Comparison of ENCODE assay signal across 8 cellular contexts in genomic region chr4:139454111-139454600, GRCh38. TPM values are rescaled to one million over a fixed set of nuclear protein-coding genes. Genes with fewer than 3 reads are reported as not detected.
DNase-seq lines count a peak whose midpoint lies in the region; ATAC-seq and TF ChIP-seq lines count a peak whose summit lies in the region.

Gene RAB33B, plus strand, starts transcription at chr4:139454121. Its CDS starts 75 bp downstream, at chr4:139454196.

- H3K79me2 ChIP-seq in hepatocyte = peaks cover 84% of the 10 kb centered on the region

- ATAC-seq in GM19351 (IDR thresholded peaks at IDR 0.05; ENCODE audit: unreplicated experiment) = peak; percentile 11

- POLR2A ChIA-PET in CD8-positive, alpha-beta memory T cell (lab: Charles Lee) = interaction anchor here (0.6 to 2.5 kb wide), 2 partner anchors 102 to 164 kb away, joined by 3 to 31 read pairs; partner anchors contain the start of gene SETD7

- H3K4me1 ChIP-seq in CD8-positive, alpha-beta memory T cell (ENCODE audit: insufficient read depth, low read length) = peaks cover 53% of the 10 kb centered on the region
- H3K4me1 ChIP-seq in HUES48 (ENCODE audit: control insufficient read depth, insufficient read depth, low read length) (peaks cover 28% of the 10 kb centered on the region), hepatocyte (ENCODE audit: insufficient read depth) (peaks cover 34% of the 10 kb centered on the region), skeletal muscle satellite cell (ENCODE audit: control insufficient read depth, insufficient read depth, low read length) (peaks cover 41% of the 10 kb centered on the region)

- peaks cover 0 to 2% of the 10 kb centered on the region in 2 donors for H3K27me3 Mint-ChIP-seq in CD8-positive, alpha-beta memory T cell

- H3K9me3 ChIP-seq in CD8-positive, alpha-beta memory T cell (ENCODE audit: low read length) = no peaks in the 10 kb centered on the region
- H3K9me3 ChIP-seq in HUES48 (ENCODE audit: control insufficient read depth, insufficient read depth, low read length) = no peaks in the 10 kb centered on the region
- no peaks in the 10 kb centered on the region for H3K9me3 ChIP-seq in hepatocyte (ENCODE audit: low read depth)
- no peaks in the 10 kb centered on the region for H3K9me3 ChIP-seq in skeletal muscle satellite cell (replicated peaks; ENCODE audit: low read length)

- H3K9me2 ChIP-seq in hepatocyte (replicated peaks; ENCODE audit: insufficient read depth) = no peaks in the 10 kb centered on the region

- no peak for TF ChIP-seq CTCF in hepatocyte (IDR thresholded peaks at IDR 0.05; ENCODE audit: poor library complexity)

- H3K9ac ChIP-seq in HUES48 (ENCODE audit: low read depth, low read length) = peak within 1 kb of the TSS; percentile 89
- H3K9ac ChIP-seq in skeletal muscle satellite cell (ENCODE audit: low read depth, low read length) = peak within 1 kb of the TSS; percentile 92

- no peaks in the 10 kb centered on the region for H3K36me3 ChIP-seq in CD8-positive, alpha-beta memory T cell (ENCODE audit: insufficient read depth, low read length)
- H3K36me3 ChIP-seq in HUES48 (ENCODE audit: control insufficient read depth, insufficient read depth, low read length) (no peaks in the 10 kb centered on the region), hepatocyte (replicated peaks; ENCODE audit: insufficient read depth, low read depth) (no peaks in the 10 kb centered on the region), skeletal muscle satellite cell (ENCODE audit: insufficient read depth, low read length) (no peaks in the 10 kb centered on the region)

- H3K4me3 ChIP-seq in CD8-positive, alpha-beta memory T cell (ENCODE audit: low read length) = peak within 1 kb of the TSS; percentile 92
- H3K4me3 ChIP-seq in HUES48 (ENCODE audit: low read depth, low read length) = peak within 1 kb of the TSS; percentile 96
- peak within 1 kb of the TSS; percentile 88 for H3K4me3 ChIP-seq in hepatocyte
- peak within 1 kb of the TSS; percentile 94 for H3K4me3 ChIP-seq in skeletal muscle satellite cell (ENCODE audit: low read length)

- H4K20me1 ChIP-seq in hepatocyte (ENCODE audit: insufficient read depth, poor library complexity, severe bottlenecking) = peaks cover 12% of the 10 kb centered on the region

- H3K27ac ChIP-seq in CD8-positive, alpha-beta memory T cell (ENCODE audit: low read depth, low read length) = peak within 1 kb of the TSS; percentile 96
- H3K27ac ChIP-seq in HUES48 (ENCODE audit: low read depth, low read length) (peak within 1 kb of the TSS; percentile 95), adipose tissue (ENCODE audit: low read depth, low read length) (peak within 1 kb of the TSS; percentile 86), hepatocyte (peak within 1 kb of the TSS; percentile 98)

- peaks cover 67 to 71% (median 67%) of the 10 kb centered on the region in 3 donors for H3K4me1 Mint-ChIP-seq in CD8-positive, alpha-beta memory T cell

- no peaks in the 10 kb centered on the region for H3K27me3 ChIP-seq in CD8-positive, alpha-beta memory T cell (ENCODE audit: insufficient read depth, low read length, poor library complexity, severe bottlenecking)
- H3K27me3 ChIP-seq in HUES48 (ENCODE audit: control insufficient read depth, insufficient read depth, low read length) = no peaks in the 10 kb centered on the region
- no peaks in the 10 kb centered on the region for H3K27me3 ChIP-seq in hepatocyte
- no peaks in the 10 kb centered on the region for H3K27me3 ChIP-seq in skeletal muscle satellite cell (ENCODE audit: control insufficient read depth, insufficient read depth, low read length)

- H3K4me2 ChIP-seq in hepatocyte = peak within 1 kb of the TSS; percentile 88
- H3K4me2 ChIP-seq in skeletal muscle satellite cell (ENCODE audit: low read length) = peak within 1 kb of the TSS; percentile 92

- WGBS in adipose tissue, 3 donors = 0% methylated on average over 35 to 36 of the region's 36 CpGs
- WGBS in hepatocyte (ENCODE audit: low lambda C conversion rate, missing lambda C conversion rate) = under 1% methylated on average over 35 of the region's 36 CpGs

- no peak for DNase-seq in CD8-positive, alpha-beta memory T cell
- DNase-seq in hepatocyte (ENCODE audit: low spot score) (no peak), cortex of kidney (lab: John Stamatoyannopoulos, UW) (no peak)
- no peak for DNase-seq in central memory CD4-positive, alpha-beta T cell

- CTCF ChIA-PET in CD8-positive, alpha-beta memory T cell (lab: Charles Lee) = interaction anchor here (1.2 to 2.0 kb wide), 3 partner anchors 9 to 106 kb away, joined by 3 to 7 read pairs (median 6); no protein-coding TSS in a partner anchor

- no peaks in the 10 kb centered on the region for H3K9me3 Mint-ChIP-seq in CD8-positive, alpha-beta memory T cell

- H3K36me3 Mint-ChIP-seq in CD8-positive, alpha-beta memory T cell = peaks cover 0 to 15% (median 0%) of the 10 kb centered on the region in 3 donors

- peak within 1 kb of the TSS; percentile 85 for H2AFZ ChIP-seq in hepatocyte

- peak within 1 kb of the TSS; percentile 87 to 99 (median 96) for H3K4me3 Mint-ChIP-seq in CD8-positive, alpha-beta memory T cell

- peak within 1 kb of the TSS; percentile 98 to 99 (median 99) for H3K27ac Mint-ChIP-seq in CD8-positive, alpha-beta memory T cell

RNA-seq across cellular contexts. Expression of gene RAB33B, which starts in this region (rescaled TPM):
- 1 to 10 TPM; 5.6 to 6.2 TPM for total RNA-seq in CD8-positive, alpha-beta memory T cell
- polyA plus RNA-seq in CD8-positive, alpha-beta memory T cell = 8.4 TPM
- polyA plus RNA-seq in adipose tissue (1 to 10 TPM; 3.8 to 4.7 (median 4.5) TPM), hepatocyte (4.5 and 6.9 TPM in 2 replicates)
- total RNA-seq in hepatocyte = 13.5 and 16.2 TPM in 2 replicates
- total RNA-seq in skeletal muscle satellite cell (2012; rRNA removed) = 8.5 and 8.9 TPM in 2 replicates
